ENCODE assay signal across 26 cellular contexts in the genomic region with DNA sequence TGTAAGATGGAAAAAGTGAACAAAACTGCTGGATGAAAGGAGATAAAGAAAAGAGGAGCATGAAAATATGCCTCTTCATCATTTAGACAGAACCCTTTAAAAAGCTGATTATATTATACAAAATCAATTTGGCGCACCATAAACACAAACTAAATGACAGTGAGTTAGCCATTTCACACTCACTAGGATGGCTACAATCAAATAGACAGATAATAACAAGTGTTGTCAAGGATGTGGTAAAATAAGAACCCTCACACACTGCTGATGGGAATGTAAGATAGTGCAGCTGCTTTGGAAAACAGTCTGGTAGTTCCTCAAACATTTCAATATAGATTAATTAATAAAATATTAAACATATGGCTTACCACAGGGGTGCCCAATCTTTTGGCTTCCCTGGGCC.
"Had no signal": no experiment of that assay in that cellular context is flagged by ENCODE, and none has a peak within 500 bp of the region (broad histone marks: within the 10 kb centered on the region; RNA-seq: fewer than 3 reads in every experiment).

No MANE protein-coding gene starts in this region.

- H3K4me1 ChIP-seq: stomach, suprapubic skin, testis, thyroid gland, tibial artery, tibial nerve, transverse colon, upper lobe of left lung, upper lobe of right lung, uterus, vagina had no signal

- ATAC-seq: stimulated activated effector memory CD8-positive, alpha-beta T cell treated with anti-CD3 and anti-CD28 coated beads, Interleukin-12 subunit alpha, Interleukin-12 subunit beta, amount 100 ng/mL, for 72 hours; stimulated activated memory B cell treated with anti-CD40 and anti-IgM and Interleukin-4, amounts not matched to agents 10 μg/mL and 1 μg/mL and 100 μg/mL, for 72 hours; stimulated activated naive B cell treated with anti-CD40 and anti-IgM and Interleukin-4, amounts not matched to agents 10 μg/mL and 1 μg/mL and 100 μg/mL, for 72 hours; stimulated activated naive CD8-positive, alpha-beta T cell treated with anti-CD3 and anti-CD28 coated beads, Interleukin-15, amount 100 ng/mL, for 72 hours; stimulated activated naive CD8-positive, alpha-beta T cell treated with anti-CD3 and anti-CD28 coated beads, Interleukin-15, Interleukin-2, amounts not matched to agents 100 U/mL and 50 U/mL, for 24 hours; upper lobe of right lung had no signal

- H3K36me3 ChIP-seq: suprapubic skin, thoracic aorta, thyroid gland, upper lobe of left lung, uterus had no signal

- H3K4me3 ChIP-seq: stomach, suprapubic skin, testis, thoracic aorta, thyroid gland, tibial artery, tibial nerve, transverse colon, upper lobe of left lung, upper lobe of right lung, uterus, vagina had no signal

- H3K27ac ChIP-seq: stomach, suprapubic skin, testis, thoracic aorta, thyroid gland, tibial artery, tibial nerve, transverse colon, upper lobe of left lung, upper lobe of right lung, uterus, vagina had no signal

- FAIRE-seq: urothelium cell line had no signal

- H3K27me3 ChIP-seq: stomach, suprapubic skin, testis, thyroid gland, tibial artery, tibial nerve, transverse colon, upper lobe of left lung, upper lobe of right lung, uterus, vagina had no signal

- DNase-seq: stimulated activated CD4-positive, alpha-beta T cell treated with anti-CD3 and anti-CD28 coated beads, Interleukin-2, amount 100 ng/mL, for 48 hours; stimulated activated CD4-positive, alpha-beta T cell treated with anti-CD3 and anti-CD28 coated beads, Interleukin-4, amount 100 ng/mL, for 1 hour; stimulated activated CD4-positive, alpha-beta T cell treated with anti-CD3 and anti-CD28 coated beads, Interleukin-4, amount 100 ng/mL, for 24 hours; stimulated activated CD4-positive, alpha-beta T cell treated with anti-CD3 and anti-CD28 coated beads, Interleukin-4, amount 100 ng/mL, for 4 hours; stimulated activated naive B cell treated with anti-CD40 and anti-IgM and Interleukin-4, amounts not matched to agents 10 μg/mL and 1 μg/mL and 100 μg/mL, for 72 hours; stimulated activated naive CD4-positive, alpha-beta T cell; stimulated activated naive CD4-positive, alpha-beta T cell treated with Interleukin-2 at 50 U/mL for 16 hours; stimulated activated naive CD8-positive, alpha-beta T cell treated with anti-CD3 and anti-CD28 coated beads, Interleukin-15, amount 100 ng/mL, for 72 hours; stimulated activated naive CD8-positive, alpha-beta T cell treated with anti-CD3 and anti-CD28 coated beads, Interleukin-15, Interleukin-2, amounts not matched to agents 100 U/mL and 50 U/mL, for 24 hours; stomach; substantia nigra; testis; thyroid gland; tibial artery; transverse colon; trophoblast cell; upper lobe of left lung; upper lobe of right lung; uterus had no signal

- H3K9me3 ChIP-seq: stomach, suprapubic skin, testis, thoracic aorta, thyroid gland, tibial artery, tibial nerve, transverse colon, upper lobe of left lung, upper lobe of right lung, uterus, vagina had no signal
